In the genomic region with DNA sequence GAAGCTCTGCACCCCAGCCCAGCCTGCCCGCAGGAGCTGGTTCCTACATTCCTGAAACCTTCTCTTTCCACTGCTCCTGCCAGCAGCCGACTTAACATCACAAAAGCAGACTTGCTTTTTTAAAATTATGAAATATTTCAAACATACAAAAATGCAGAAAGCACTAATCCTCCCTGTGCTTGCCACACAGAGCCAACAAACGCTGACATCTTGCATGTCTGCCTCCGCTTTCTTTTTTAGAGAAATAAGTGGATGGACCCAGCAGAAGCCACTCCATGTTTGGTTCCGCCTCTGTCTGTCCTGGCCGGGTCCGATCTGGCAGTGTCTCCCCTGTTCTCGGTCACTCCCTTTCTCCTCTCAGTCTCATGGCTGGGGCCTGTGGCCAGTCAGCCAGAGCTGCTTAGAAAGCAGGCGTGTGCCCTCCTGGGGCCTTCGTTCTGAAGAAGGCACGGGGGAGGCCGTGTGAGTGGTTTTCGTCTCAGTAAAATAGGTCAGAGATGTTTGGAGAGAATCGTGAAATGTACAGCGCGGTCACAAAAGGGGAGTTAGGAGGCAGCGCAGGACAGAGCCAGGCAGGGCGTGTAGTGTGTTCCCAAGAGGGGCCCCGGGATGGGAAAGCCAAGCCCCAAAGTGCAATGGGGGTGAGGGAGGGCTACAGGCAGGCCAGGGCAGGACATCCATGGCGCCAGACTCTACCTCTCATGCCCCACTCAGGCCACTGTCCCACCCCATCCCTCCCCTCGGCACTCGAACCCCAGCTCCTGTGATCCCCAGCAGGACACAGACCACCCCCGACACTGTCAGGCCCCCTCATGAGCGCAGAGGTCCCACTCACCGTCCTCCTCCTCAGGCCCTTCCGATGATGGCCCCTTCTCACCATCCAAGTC, we compare ENCODE assay signal across 10 cellular contexts. TPM values are rescaled to one million over a fixed set of nuclear protein-coding genes. Genes with fewer than 3 reads are reported as not detected.
DNase-seq lines count a peak whose midpoint lies in the region; ATAC-seq and TF ChIP-seq lines count a peak whose summit lies in the region.
"Had no signal": no experiment of that assay in that cellular context is flagged by ENCODE, and none has a peak within 500 bp of the region (broad histone marks: within the 10 kb centered on the region; RNA-seq: fewer than 3 reads in every experiment).

No MANE protein-coding gene starts in this region.

- DNase-seq in H7 (peak; percentile 58), medulla oblongata (ENCODE audit: extremely low spot score) (peak; percentile 71), spleen (no peak), NOMO-1 treated with dmso at 0.1 percent for 144 hours (lab: John Stamatoyannopoulos, UW; ENCODE audit: unreplicated experiment) (no peak), cerebellar nuclear complex (lab: John Stamatoyannopoulos, UW) (no peak)
- DNase-seq: activated T-cell treated with anti-CD3 and anti-CD28 coated beads, Interleukin-2, amount 50 U/mL, for 24 hours had no signal

- no peak for TF ChIP-seq CTCF in spleen (IDR thresholded peaks at IDR 0.05 in 8 of 11, conservative IDR thresholded peaks at IDR 0.05 in 3 of 11)

- intact Hi-C loops in spleen (cut with DNase I; ENCODE audit: low total_unique reads): no loop called here

- H3K27me3 ChIP-seq in H7 (ENCODE audit: control insufficient read depth, insufficient read depth, low read length) (no peaks in the 10 kb centered on the region), esophagus (ENCODE audit: control insufficient read depth in 1 of 2, insufficient read depth in 2 of 2, low read length in 2 of 2) (no peaks in the 10 kb centered on the region), spleen (replicated peaks in 1 of 7) (no peaks in the 10 kb centered on the region)

- H3K9me3 ChIP-seq in esophagus (ENCODE audit: control insufficient read depth in 2 of 2, insufficient read depth in 1 of 2, low read depth in 1 of 2, low read length in 1 of 2) (no peaks in the 10 kb centered on the region), spleen (no peaks in the 10 kb centered on the region)

- ATAC-seq in GM21619 (IDR thresholded peaks at IDR 0.05; ENCODE audit: unreplicated experiment) (no peak), GM19324 (IDR thresholded peaks at IDR 0.05; ENCODE audit: low FRiP score, unreplicated experiment) (no peak)

- peak overlapping the region; percentile 61 to 88 for H3K27ac ChIP-seq in esophagus (ENCODE audit: low read depth in 2 of 2, low read length in 1 of 2)
- H3K27ac ChIP-seq in spleen: peak overlapping the region; percentile 62 to 91 (median 85)

- peaks cover 5 to 18% of the 10 kb centered on the region in 2 donors for H3K4me1 ChIP-seq in esophagus (ENCODE audit: control insufficient read depth in 2 of 2, insufficient read depth in 2 of 2, low read length in 1 of 2)
- H3K4me1 ChIP-seq in spleen: peaks cover 10 to 99% (median 55%) of the 10 kb centered on the region in 6 donors

- H3K36me3 ChIP-seq in H7 (replicated peaks; ENCODE audit: control insufficient read depth, insufficient read depth, low read length) (no peaks in the 10 kb centered on the region), esophagus (ENCODE audit: control insufficient read depth in 2 of 2, insufficient read depth in 2 of 2, low read length in 1 of 2) (peaks cover 4 to 10% of the 10 kb centered on the region in 2 donors), spleen (peaks cover 0 to 37% (median 0%) of the 10 kb centered on the region in 6 donors)

- no peak for TF ChIP-seq POLR2A in spleen (IDR thresholded peaks at IDR 0.05)

- 51 to 56% methylated on average over 26 of the region's 26 CpGs for WGBS in esophagus, 2 donors
- WGBS in spleen, 5 donors: 67 to 78% (median 70%) methylated on average over 25 to 26 of the region's 26 CpGs

- H3K4me3 ChIP-seq in H7 (ENCODE audit: insufficient read depth, low read depth, low read length) (no peak overlapping the region), esophagus (ENCODE audit: low read depth in 1 of 2, low read length in 2 of 2) (no peak overlapping the region), spleen (no peak overlapping the region)

RNA-seq across cellular contexts. Expression of a gene that starts 23.2 kb away (rescaled TPM):
- 38.2 and 59.3 TPM in 2 replicates for total RNA-seq in H7 (2014; rRNA removed; shearing (Covaris generic))
- polyA plus RNA-seq in esophagus (10 to 100 TPM; 10.0 to 54.0 TPM), spleen (10 to 100 TPM; 37.8 to 66.2 (median 48.7) TPM)
- 100 to 1,000 TPM in 6 of 7 donors, 10 to 100 TPM in 1; 89.4 to 172 (median 121) TPM for total RNA-seq in spleen

RNA-seq across cellular contexts. Expression of a gene that starts 38.9 kb away (rescaled TPM):
- total RNA-seq in H7 (2014; rRNA removed; shearing (Covaris generic)): 16.5 and 16.8 TPM in 2 replicates
- polyA plus RNA-seq in esophagus: 10 to 100 TPM; 18.3 to 21.9 TPM
- total RNA-seq in spleen: 10 to 100 TPM; 21.2 to 54.3 (median 38.6) TPM
- polyA plus RNA-seq in spleen: 10 to 100 TPM; 21.4 to 37.3 (median 32.7) TPM

RNA-seq across cellular contexts. Expression of a gene that starts 39.1 kb away (rescaled TPM):
- 50.0 and 54.4 TPM in 2 replicates for total RNA-seq in H7 (2014; rRNA removed; shearing (Covaris generic))
- polyA plus RNA-seq in esophagus: 10 to 100 TPM; 22.9 to 24.0 TPM
- total RNA-seq in spleen: 10 to 100 TPM; 35.8 to 53.4 (median 49.1) TPM
- 10 to 100 TPM; 54.7 to 72.7 (median 57.0) TPM for polyA plus RNA-seq in spleen

RNA-seq across cellular contexts. Expression of a gene that starts 44.0 kb away (rescaled TPM):
- not detected in 2 replicates for total RNA-seq in H7 (2014; rRNA removed; shearing (Covaris generic))
- polyA plus RNA-seq in esophagus: 10 to 100 TPM; 20.1 to 40.1 TPM
- 10 to 100 TPM in 6 of 7 donors, 1 to 10 TPM in 1; 6.1 to 25.3 (median 13.5) TPM for total RNA-seq in spleen
- polyA plus RNA-seq in spleen: 10 to 100 TPM in 1 of 3 donors, 1 to 10 TPM in 2; 2.3 to 13.2 (median 4.8) TPM
- total RNA-seq: renal cortical epithelial cell had no signal

RNA-seq across cellular contexts. Expression of a gene that starts 49.6 kb away (rescaled TPM):
- 327 and 489 TPM in 2 replicates for total RNA-seq in H7 (2014; rRNA removed; shearing (Covaris generic))
- polyA plus RNA-seq in esophagus (100 to 1,000 TPM; 152 to 242 TPM), spleen (100 to 1,000 TPM; 159 to 189 (median 161) TPM)
- total RNA-seq in spleen: 100 to 1,000 TPM; 181 to 239 (median 202) TPM

Comparison
In these comparisons a context has a peak if more than half of its experiments do, and no peak if none do; other contexts are left out.
1. DNase-seq: peak in H7 (single experiment) and medulla oblongata (single experiment); none in spleen (single experiment), NOMO-1 treated with dmso at 0.1 percent for 144 hours (single experiment) and cerebellar nuclear complex (0 of 2).